ENCODE assay signal across 3 cellular contexts in the genomic region with DNA sequence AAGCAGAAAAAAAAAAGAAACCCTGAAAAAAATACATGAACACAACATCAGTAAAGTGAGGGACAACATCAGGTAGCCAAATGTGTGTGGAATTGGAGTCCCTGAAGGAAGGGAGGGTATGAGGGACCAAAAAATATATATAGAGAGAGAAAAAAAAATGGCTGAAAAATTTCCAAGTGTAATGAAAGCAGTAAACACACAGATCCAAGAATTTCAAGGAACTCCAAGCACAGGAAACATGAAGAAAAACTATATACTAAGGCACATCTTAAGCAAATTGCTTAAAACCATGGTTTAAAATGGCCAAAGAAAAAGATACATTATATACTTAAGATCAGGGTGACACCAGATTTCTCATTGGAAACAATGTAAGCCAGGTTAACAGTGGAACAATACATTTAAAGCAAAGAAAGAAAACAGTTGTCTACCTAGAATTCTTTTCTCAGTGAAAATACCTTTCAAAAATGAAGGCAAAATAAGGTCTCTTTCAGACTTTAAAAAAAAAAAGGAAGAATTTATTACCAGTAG.
TF ChIP-seq lines count a peak whose summit lies in the region.

No MANE protein-coding gene starts in this region.

TF ChIP-seq in HepG2, 621 proteins besides CTCF, POLR2A, EP300 and RAD21:
- TF ChIP-seq ZNF317 (CRISPR knock-in tag; IDR thresholded peaks at IDR 0.05): peak; percentile 96
- no peak for TF ChIP-seq SPEN (CRISPR knock-in tag; IDR thresholded peaks at IDR 0.05; ENCODE audit: low read depth)
- no peak for TF ChIP-seq CEBPG (CRISPR knock-in tag; IDR thresholded peaks at IDR 0.05)
- TF ChIP-seq, protein P1, sequence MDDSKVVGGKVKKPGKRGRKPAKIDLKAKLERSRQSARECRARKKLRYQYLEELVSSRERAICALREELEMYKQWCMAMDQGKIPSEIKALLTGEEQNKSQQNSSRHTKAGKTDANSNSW (CRISPR knock-in tag; IDR thresholded peaks at IDR 0.05; ENCODE audit: borderline replicate concordance): no peak
- TF ChIP-seq ZBTB20 (CRISPR knock-in tag; IDR thresholded peaks at IDR 0.05; ENCODE audit: borderline replicate concordance, low read depth): no peak

TF ChIP-seq in GM12878, 131 proteins besides CTCF, POLR2A, EP300 and RAD21:
- TF ChIP-seq HCFC1 (IDR thresholded peaks at IDR 0.05; ENCODE audit: low read length): no peak
- 0 out of 2 replicates have a peak, but pooled peaks have one; percentile 66 for TF ChIP-seq CBX5 (IDR thresholded peaks at IDR 0.05; ENCODE audit: low read depth)
- no peak for TF ChIP-seq ZBTB11 (CRISPR knock-in tag; IDR thresholded peaks at IDR 0.05)
- TF ChIP-seq CHD4 (IDR thresholded peaks at IDR 0.05): no peak

TF ChIP-seq in GM12891, 5 proteins besides CTCF, POLR2A, EP300 and RAD21:
- no peak for TF ChIP-seq PAX5 (IDR thresholded peaks at IDR 0.05; ENCODE audit: insufficient read depth, low read length, severe bottlenecking)
TF ChIP-seq in GM12891: peak in this region for 0.
